Comparison of ENCODE assay signal across 2 cellular contexts in genomic region chr11:123069878-123070821, GRCh38.
TF ChIP-seq lines count a peak whose summit lies in the region.

No MANE protein-coding gene starts in this region.

TF ChIP-seq in GM12878, 131 proteins besides CTCF, POLR2A, EP300 and RAD21 (continued from another document and continues in another):
- TF ChIP-seq YY1 (IDR thresholded peaks at IDR 0.05; ENCODE audit: low read depth, low read length) = no peak
- no peak for TF ChIP-seq STAT3 (IDR thresholded peaks at IDR 0.05; ENCODE audit: low read depth, low read length)
- TF ChIP-seq, protein P1, sequence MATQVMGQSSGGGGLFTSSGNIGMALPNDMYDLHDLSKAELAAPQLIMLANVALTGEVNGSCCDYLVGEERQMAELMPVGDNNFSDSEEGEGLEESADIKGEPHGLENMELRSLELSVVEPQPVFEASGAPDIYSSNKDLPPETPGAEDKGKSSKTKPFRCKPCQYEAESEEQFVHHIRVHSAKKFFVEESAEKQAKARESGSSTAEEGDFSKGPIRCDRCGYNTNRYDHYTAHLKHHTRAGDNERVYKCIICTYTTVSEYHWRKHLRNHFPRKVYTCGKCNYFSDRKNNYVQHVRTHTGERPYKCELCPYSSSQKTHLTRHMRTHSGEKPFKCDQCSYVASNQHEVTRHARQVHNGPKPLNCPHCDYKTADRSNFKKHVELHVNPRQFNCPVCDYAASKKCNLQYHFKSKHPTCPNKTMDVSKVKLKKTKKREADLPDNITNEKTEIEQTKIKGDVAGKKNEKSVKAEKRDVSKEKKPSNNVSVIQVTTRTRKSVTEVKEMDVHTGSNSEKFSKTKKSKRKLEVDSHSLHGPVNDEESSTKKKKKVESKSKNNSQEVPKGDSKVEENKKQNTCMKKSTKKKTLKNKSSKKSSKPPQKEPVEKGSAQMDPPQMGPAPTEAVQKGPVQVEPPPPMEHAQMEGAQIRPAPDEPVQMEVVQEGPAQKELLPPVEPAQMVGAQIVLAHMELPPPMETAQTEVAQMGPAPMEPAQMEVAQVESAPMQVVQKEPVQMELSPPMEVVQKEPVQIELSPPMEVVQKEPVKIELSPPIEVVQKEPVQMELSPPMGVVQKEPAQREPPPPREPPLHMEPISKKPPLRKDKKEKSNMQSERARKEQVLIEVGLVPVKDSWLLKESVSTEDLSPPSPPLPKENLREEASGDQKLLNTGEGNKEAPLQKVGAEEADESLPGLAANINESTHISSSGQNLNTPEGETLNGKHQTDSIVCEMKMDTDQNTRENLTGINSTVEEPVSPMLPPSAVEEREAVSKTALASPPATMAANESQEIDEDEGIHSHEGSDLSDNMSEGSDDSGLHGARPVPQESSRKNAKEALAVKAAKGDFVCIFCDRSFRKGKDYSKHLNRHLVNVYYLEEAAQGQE (IDR thresholded peaks at IDR 0.05; ENCODE audit: low read depth, low read length) = no peak
- TF ChIP-seq TCF7 (IDR thresholded peaks at IDR 0.05; ENCODE audit: borderline replicate concordance) = no peak
- no peak for TF ChIP-seq ZBTB40 (IDR thresholded peaks at IDR 0.05; ENCODE audit: borderline replicate concordance)
- TF ChIP-seq NBN (IDR thresholded peaks at IDR 0.05) = 0 out of 2 replicates have a peak, but pooled peaks have one; percentile 33
- TF ChIP-seq, protein P2, sequence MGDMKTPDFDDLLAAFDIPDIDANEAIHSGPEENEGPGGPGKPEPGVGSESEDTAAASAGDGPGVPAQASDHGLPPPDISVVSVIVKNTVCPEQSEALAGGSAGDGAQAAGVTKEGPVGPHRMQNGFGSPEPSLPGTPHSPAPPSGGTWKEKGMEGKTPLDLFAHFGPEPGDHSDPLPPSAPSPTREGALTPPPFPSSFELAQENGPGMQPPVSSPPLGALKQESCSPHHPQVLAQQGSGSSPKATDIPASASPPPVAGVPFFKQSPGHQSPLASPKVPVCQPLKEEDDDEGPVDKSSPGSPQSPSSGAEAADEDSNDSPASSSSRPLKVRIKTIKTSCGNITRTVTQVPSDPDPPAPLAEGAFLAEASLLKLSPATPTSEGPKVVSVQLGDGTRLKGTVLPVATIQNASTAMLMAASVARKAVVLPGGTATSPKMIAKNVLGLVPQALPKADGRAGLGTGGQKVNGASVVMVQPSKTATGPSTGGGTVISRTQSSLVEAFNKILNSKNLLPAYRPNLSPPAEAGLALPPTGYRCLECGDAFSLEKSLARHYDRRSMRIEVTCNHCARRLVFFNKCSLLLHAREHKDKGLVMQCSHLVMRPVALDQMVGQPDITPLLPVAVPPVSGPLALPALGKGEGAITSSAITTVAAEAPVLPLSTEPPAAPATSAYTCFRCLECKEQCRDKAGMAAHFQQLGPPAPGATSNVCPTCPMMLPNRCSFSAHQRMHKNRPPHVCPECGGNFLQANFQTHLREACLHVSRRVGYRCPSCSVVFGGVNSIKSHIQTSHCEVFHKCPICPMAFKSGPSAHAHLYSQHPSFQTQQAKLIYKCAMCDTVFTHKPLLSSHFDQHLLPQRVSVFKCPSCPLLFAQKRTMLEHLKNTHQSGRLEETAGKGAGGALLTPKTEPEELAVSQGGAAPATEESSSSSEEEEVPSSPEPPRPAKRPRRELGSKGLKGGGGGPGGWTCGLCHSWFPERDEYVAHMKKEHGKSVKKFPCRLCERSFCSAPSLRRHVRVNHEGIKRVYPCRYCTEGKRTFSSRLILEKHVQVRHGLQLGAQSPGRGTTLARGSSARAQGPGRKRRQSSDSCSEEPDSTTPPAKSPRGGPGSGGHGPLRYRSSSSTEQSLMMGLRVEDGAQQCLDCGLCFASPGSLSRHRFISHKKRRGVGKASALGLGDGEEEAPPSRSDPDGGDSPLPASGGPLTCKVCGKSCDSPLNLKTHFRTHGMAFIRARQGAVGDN (IDR thresholded peaks at IDR 0.05) = no peak
- TF ChIP-seq ASH2L (IDR thresholded peaks at IDR 0.05; ENCODE audit: borderline replicate concordance, low read depth) = no peak; the same call in 1 of the 2 replicates
- TF ChIP-seq HDAC6 (IDR thresholded peaks at IDR 0.05; ENCODE audit: unreplicated experiment) = no peak
- TF ChIP-seq IRF4 (IDR thresholded peaks at IDR 0.05; ENCODE audit: low read depth, low read length) = peak; percentile 67; the same call in 1 of the 2 replicates
- peak; percentile 76 for TF ChIP-seq FOXM1 (IDR thresholded peaks at IDR 0.05; ENCODE audit: low read depth, low read length)

TF ChIP-seq in SK-N-SH treated with all-trans-retinoic acid at 6 μM for 48 hours, 23 proteins besides CTCF, POLR2A, EP300 and RAD21 (continued from another document):
- TF ChIP-seq, protein P3, sequence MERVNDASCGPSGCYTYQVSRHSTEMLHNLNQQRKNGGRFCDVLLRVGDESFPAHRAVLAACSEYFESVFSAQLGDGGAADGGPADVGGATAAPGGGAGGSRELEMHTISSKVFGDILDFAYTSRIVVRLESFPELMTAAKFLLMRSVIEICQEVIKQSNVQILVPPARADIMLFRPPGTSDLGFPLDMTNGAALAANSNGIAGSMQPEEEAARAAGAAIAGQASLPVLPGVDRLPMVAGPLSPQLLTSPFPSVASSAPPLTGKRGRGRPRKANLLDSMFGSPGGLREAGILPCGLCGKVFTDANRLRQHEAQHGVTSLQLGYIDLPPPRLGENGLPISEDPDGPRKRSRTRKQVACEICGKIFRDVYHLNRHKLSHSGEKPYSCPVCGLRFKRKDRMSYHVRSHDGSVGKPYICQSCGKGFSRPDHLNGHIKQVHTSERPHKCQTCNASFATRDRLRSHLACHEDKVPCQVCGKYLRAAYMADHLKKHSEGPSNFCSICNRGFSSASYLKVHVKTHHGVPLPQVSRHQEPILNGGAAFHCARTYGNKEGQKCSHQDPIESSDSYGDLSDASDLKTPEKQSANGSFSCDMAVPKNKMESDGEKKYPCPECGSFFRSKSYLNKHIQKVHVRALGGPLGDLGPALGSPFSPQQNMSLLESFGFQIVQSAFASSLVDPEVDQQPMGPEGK (CRISPR knock-in tag; IDR thresholded peaks at IDR 0.05; ENCODE audit: borderline replicate concordance) = no peak
- no peak for TF ChIP-seq PPARA (CRISPR knock-in tag; IDR thresholded peaks at IDR 0.05; ENCODE audit: borderline replicate concordance)
- TF ChIP-seq CSRNP3 (CRISPR knock-in tag; IDR thresholded peaks at IDR 0.05) = no peak
- no peak for TF ChIP-seq BACH2 (CRISPR knock-in tag; IDR thresholded peaks at IDR 0.05; ENCODE audit: borderline replicate concordance)
- TF ChIP-seq, protein P4, sequence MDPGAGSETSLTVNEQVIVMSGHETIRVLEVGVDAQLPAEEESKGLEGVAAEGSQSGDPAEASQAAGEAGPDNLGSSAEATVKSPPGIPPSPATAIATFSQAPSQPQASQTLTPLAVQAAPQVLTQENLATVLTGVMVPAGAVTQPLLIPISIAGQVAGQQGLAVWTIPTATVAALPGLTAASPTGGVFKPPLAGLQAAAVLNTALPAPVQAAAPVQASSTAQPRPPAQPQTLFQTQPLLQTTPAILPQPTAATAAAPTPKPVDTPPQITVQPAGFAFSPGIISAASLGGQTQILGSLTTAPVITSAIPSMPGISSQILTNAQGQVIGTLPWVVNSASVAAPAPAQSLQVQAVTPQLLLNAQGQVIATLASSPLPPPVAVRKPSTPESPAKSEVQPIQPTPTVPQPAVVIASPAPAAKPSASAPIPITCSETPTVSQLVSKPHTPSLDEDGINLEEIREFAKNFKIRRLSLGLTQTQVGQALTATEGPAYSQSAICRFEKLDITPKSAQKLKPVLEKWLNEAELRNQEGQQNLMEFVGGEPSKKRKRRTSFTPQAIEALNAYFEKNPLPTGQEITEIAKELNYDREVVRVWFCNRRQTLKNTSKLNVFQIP (CRISPR knock-in tag; IDR thresholded peaks at IDR 0.05; ENCODE audit: borderline replicate concordance, low read depth) = no peak
- no peak for TF ChIP-seq ARNTL (CRISPR knock-in tag; IDR thresholded peaks at IDR 0.05; ENCODE audit: borderline replicate concordance, low read depth)
- no peak for TF ChIP-seq TSHZ2 (CRISPR knock-in tag; IDR thresholded peaks at IDR 0.05)
- no peak for TF ChIP-seq ZNF70 (CRISPR knock-in tag; IDR thresholded peaks at IDR 0.05)
- no peak for TF ChIP-seq OSR1 (CRISPR knock-in tag; IDR thresholded peaks at IDR 0.05)
- no peak for TF ChIP-seq TOX (CRISPR knock-in tag; IDR thresholded peaks at IDR 0.05; ENCODE audit: borderline replicate concordance)
- no peak for TF ChIP-seq CREB5 (CRISPR knock-in tag; IDR thresholded peaks at IDR 0.05; ENCODE audit: low read depth)
- TF ChIP-seq CSDC2 (CRISPR knock-in tag; IDR thresholded peaks at IDR 0.05) = no peak
- TF ChIP-seq ZNF565 (CRISPR knock-in tag; conservative IDR thresholded peaks at IDR 0.05; ENCODE audit: low read depth) = no peak
- no peak for TF ChIP-seq ESRRG (CRISPR knock-in tag; IDR thresholded peaks at IDR 0.05)
- no peak for TF ChIP-seq GLIS3 (CRISPR knock-in tag; IDR thresholded peaks at IDR 0.05)
- TF ChIP-seq TCF4 (CRISPR knock-in tag; IDR thresholded peaks at IDR 0.05; ENCODE audit: borderline replicate concordance) = no peak
- no peak for TF ChIP-seq ISL1 (CRISPR knock-in tag; IDR thresholded peaks at IDR 0.05)
- TF ChIP-seq ZFP30 (CRISPR knock-in tag; IDR thresholded peaks at IDR 0.05) = no peak
- no peak for TF ChIP-seq SNAI2 (CRISPR knock-in tag; IDR thresholded peaks at IDR 0.05)
TF ChIP-seq in SK-N-SH treated with all-trans-retinoic acid at 6 μM for 48 hours: peak in this region for 0.
